ENCODE assay signal across 28 cellular contexts in the genomic region with DNA sequence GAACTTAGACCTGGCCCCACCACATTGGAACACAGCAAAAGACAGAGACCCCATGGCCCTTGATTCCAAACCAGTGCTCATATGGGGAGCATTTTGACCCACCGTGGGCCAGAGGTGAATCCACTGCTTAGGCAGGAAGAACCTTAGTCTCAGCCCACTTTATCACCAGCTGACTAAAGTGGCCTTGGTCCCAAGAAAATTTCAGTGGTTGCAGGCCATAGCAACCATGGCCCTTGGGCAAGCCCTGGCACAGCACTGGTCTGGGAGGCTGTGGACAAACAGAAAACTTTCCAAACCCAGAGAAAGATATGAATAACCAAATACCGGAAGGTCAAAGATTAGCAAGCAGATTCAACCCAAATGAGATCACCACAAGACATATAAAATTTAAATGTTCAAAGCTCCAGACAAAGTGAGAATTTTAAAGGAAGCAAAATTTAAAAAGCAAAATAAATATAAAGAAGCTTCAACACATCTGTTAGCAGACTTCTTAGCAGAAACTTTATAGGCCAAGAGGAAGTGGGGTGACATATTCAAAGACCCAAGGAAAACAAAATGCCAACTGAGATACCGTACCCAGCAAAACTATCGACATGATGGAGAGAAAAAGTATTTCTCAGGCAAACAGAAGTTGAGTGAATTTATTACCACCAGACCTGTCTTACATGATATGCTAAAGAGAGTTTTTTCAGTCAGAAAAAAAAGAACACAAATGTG. TPM values are rescaled to one million over a fixed set of nuclear protein-coding genes. Genes with fewer than 3 reads are reported as not detected.
A peak's percentile ranks its signal among the peaks of the same experiment; 100 is the strongest.
DNase-seq lines count a peak whose midpoint lies in the region; ATAC-seq, FAIRE-seq and TF ChIP-seq lines count a peak whose summit lies in the region.
"Had no signal": no experiment of that assay in that cellular context is flagged by ENCODE, and none has a peak within 500 bp of the region (broad histone marks: within the 10 kb centered on the region; RNA-seq: fewer than 3 reads in every experiment).

No MANE protein-coding gene starts in this region.

- ATAC-seq in activated T-cell treated with anti-CD3 and anti-CD28 coated beads, Interleukin-2, amount 50 U/mL, for 4 hours, result peak in 1 of 2 donors; percentile 21
- ATAC-seq in naive thymus-derived CD4-positive, alpha-beta T cell, result no peak
- ATAC-seq: activated CD4-positive, alpha-beta T cell treated with anti-CD3 and anti-CD28 coated beads for 36 hours had no signal

- 91% methylated on average over 4 of the region's 4 CpGs for WGBS in urinary bladder
- 66 to 90% methylated on average over 3 to 4 of the region's 4 CpGs for WGBS in esophagus squamous epithelium, 2 donors
- WGBS in smooth muscle cell (ENCODE audit: low lambda C conversion rate), result 88% methylated on average over 4 of the region's 4 CpGs

- no peaks in the 10 kb centered on the region for H3K27me3 ChIP-seq in naive thymus-derived CD4-positive, alpha-beta T cell (ENCODE audit: control insufficient read depth in 2 of 2, insufficient read depth in 2 of 2, low read length in 2 of 2)
- H3K27me3 ChIP-seq in esophagus squamous epithelium (no peaks in the 10 kb centered on the region), smooth muscle cell (ENCODE audit: low read depth) (no peaks in the 10 kb centered on the region)
- H3K27me3 ChIP-seq: hepatocyte, neural progenitor cell, right atrium auricular region had no signal

- H3K27me3 Mint-ChIP-seq in activated T-cell treated with anti-CD3 and anti-CD28 coated beads, Interleukin-2, amount 50 U/mL, for 4 hours (ENCODE audit: low read depth), result peaks cover 12% of the 10 kb centered on the region
- no peaks in the 10 kb centered on the region for H3K27me3 Mint-ChIP-seq in activated naive CD8-positive, alpha-beta T cell treated with anti-CD3 and anti-CD28 coated beads for 36 hours
- H3K27me3 Mint-ChIP-seq in naive thymus-derived CD4-positive, alpha-beta T cell, result peaks cover 9 to 26% (median 15%) of the 10 kb centered on the region in 5 donors
- H3K27me3 Mint-ChIP-seq: type B pancreatic cell had no signal

- no peak for TF ChIP-seq CTCF in esophagus squamous epithelium (IDR thresholded peaks at IDR 0.05)
- no peak for TF ChIP-seq CTCF in smooth muscle cell (IDR thresholded peaks at IDR 0.05; ENCODE audit: borderline replicate concordance, insufficient read depth, poor library complexity, severe bottlenecking)

- no peaks in the 10 kb centered on the region for H3F3A ChIP-seq in smooth muscle cell (ENCODE audit: low read depth)

- no peak overlapping the region for H3K9ac ChIP-seq in smooth muscle cell (ENCODE audit: low read depth)
- H3K9ac ChIP-seq: GM23248, neural progenitor cell had no signal

- no peak for FAIRE-seq in HTR-8/SVneo (lab: Jason Lieb, UNC)
- FAIRE-seq: bronchial epithelial cell had no signal

- H3K9me3 ChIP-seq in naive thymus-derived CD4-positive, alpha-beta T cell (ENCODE audit: control insufficient read depth in 2 of 3, low read length in 3 of 3), result no peaks in the 10 kb centered on the region
- H3K9me3 ChIP-seq in esophagus squamous epithelium (no peaks in the 10 kb centered on the region), smooth muscle cell (replicated peaks; ENCODE audit: low read depth) (no peaks in the 10 kb centered on the region)

- H3K4me2 ChIP-seq in smooth muscle cell, result no peak overlapping the region
- H3K4me2 ChIP-seq: hepatocyte, neural progenitor cell had no signal

- POLR2A ChIA-PET in naive thymus-derived CD4-positive, alpha-beta T cell (lab: Charles Lee), result no interaction called here

- intact Hi-C loops in naive thymus-derived CD4-positive, alpha-beta T cell (cut with micrococcal nuclease), result no loop called here
- intact Hi-C loops in esophagus squamous epithelium (cut with DNase I), result no loop called here

- no peaks in the 10 kb centered on the region for H3K9me3 Mint-ChIP-seq in activated T-cell treated with anti-CD3 and anti-CD28 coated beads, Interleukin-2, amount 50 U/mL, for 4 hours
- peaks cover 6% of the 10 kb centered on the region for H3K9me3 Mint-ChIP-seq in activated naive CD8-positive, alpha-beta T cell treated with anti-CD3 and anti-CD28 coated beads for 36 hours
- H3K9me3 Mint-ChIP-seq in naive thymus-derived CD4-positive, alpha-beta T cell, result peaks cover 0 to 6% (median 0%) of the 10 kb centered on the region in 11 donors
- H3K9me3 Mint-ChIP-seq: activated naive CD4-positive, alpha-beta T cell treated with anti-CD3 and anti-CD28 coated beads for 36 hours; neural progenitor cell had no signal

- no peak overlapping the region for H3K27ac ChIP-seq in naive thymus-derived CD4-positive, alpha-beta T cell (ENCODE audit: low read depth, low read length)
- H3K27ac ChIP-seq in urinary bladder (ENCODE audit: low read depth) (peak overlapping the region; percentile 29), esophagus squamous epithelium (no peak overlapping the region), smooth muscle cell (ENCODE audit: low read depth) (no peak overlapping the region)
- H3K27ac ChIP-seq: GM23248, hepatocyte, neural progenitor cell, right atrium auricular region had no signal

- H2AFZ ChIP-seq in smooth muscle cell (ENCODE audit: low read depth), result no peak overlapping the region
- H2AFZ ChIP-seq: GM23248, hepatocyte, neural progenitor cell had no signal

- H3K4me1 ChIP-seq in naive thymus-derived CD4-positive, alpha-beta T cell (ENCODE audit: control insufficient read depth in 2 of 2, insufficient read depth in 2 of 2, low read length in 2 of 2), result peaks cover 0 to 20% of the 10 kb centered on the region in 2 donors
- H3K4me1 ChIP-seq in urinary bladder (ENCODE audit: insufficient read depth) (no peaks in the 10 kb centered on the region), esophagus squamous epithelium (peaks cover 0 to 7% (median 0%) of the 10 kb centered on the region in 3 donors), smooth muscle cell (ENCODE audit: low read depth) (no peaks in the 10 kb centered on the region)
- H3K4me1 ChIP-seq: neural progenitor cell, right atrium auricular region had no signal

- peak overlapping the region; percentile 53 for H3K4me3 ChIP-seq in naive thymus-derived CD4-positive, alpha-beta T cell (ENCODE audit: low read length)
- H3K4me3 ChIP-seq in urinary bladder (ENCODE audit: low read depth, low read length) (no peak overlapping the region), esophagus squamous epithelium (no peak overlapping the region), smooth muscle cell (no peak overlapping the region)
- H3K4me3 ChIP-seq: GM23248, hepatocyte, lung, neural progenitor cell, right atrium auricular region had no signal

- H3K79me2 ChIP-seq in smooth muscle cell (ENCODE audit: low read depth), result no peaks in the 10 kb centered on the region
- H3K79me2 ChIP-seq: hepatocyte had no signal

- peak overlapping the region; percentile 59 for H3K4me3 Mint-ChIP-seq in activated T-cell treated with anti-CD3 and anti-CD28 coated beads, Interleukin-2, amount 50 U/mL, for 4 hours
- H3K4me3 Mint-ChIP-seq in activated naive CD8-positive, alpha-beta T cell treated with anti-CD3 and anti-CD28 coated beads for 36 hours, result peak overlapping the region; percentile 88
- peak overlapping the region in 1 of 10 donors; percentile 78 for H3K4me3 Mint-ChIP-seq in naive thymus-derived CD4-positive, alpha-beta T cell
- H3K4me3 Mint-ChIP-seq: activated CD4-positive, alpha-beta T cell treated with anti-CD3 and anti-CD28 coated beads for 36 hours; activated naive CD4-positive, alpha-beta T cell treated with anti-CD3 and anti-CD28 coated beads for 36 hours; neural progenitor cell; type B pancreatic cell had no signal

- no peaks in the 10 kb centered on the region for H4K20me1 ChIP-seq in smooth muscle cell (ENCODE audit: low read depth)

- H3K36me3 Mint-ChIP-seq in activated T-cell treated with anti-CD3 and anti-CD28 coated beads, Interleukin-2, amount 50 U/mL, for 4 hours (ENCODE audit: insufficient read depth), result no peaks in the 10 kb centered on the region
- peaks cover 83% of the 10 kb centered on the region for H3K36me3 Mint-ChIP-seq in activated naive CD8-positive, alpha-beta T cell treated with anti-CD3 and anti-CD28 coated beads for 36 hours
- peaks cover 0 to 5% (median 0%) of the 10 kb centered on the region in 5 donors for H3K36me3 Mint-ChIP-seq in naive thymus-derived CD4-positive, alpha-beta T cell
- H3K36me3 Mint-ChIP-seq: CD4-positive, CD25-positive, alpha-beta regulatory T cell; IgD-negative memory B cell; neural progenitor cell had no signal

- H3K4me1 Mint-ChIP-seq in activated T-cell treated with anti-CD3 and anti-CD28 coated beads, Interleukin-2, amount 50 U/mL, for 4 hours (ENCODE audit: low read depth), result peaks cover 11% of the 10 kb centered on the region
- H3K4me1 Mint-ChIP-seq in activated naive CD8-positive, alpha-beta T cell treated with anti-CD3 and anti-CD28 coated beads for 36 hours, result peaks cover 77% of the 10 kb centered on the region
- H3K4me1 Mint-ChIP-seq in naive thymus-derived CD4-positive, alpha-beta T cell, result peaks cover 0 to 9% (median 0%) of the 10 kb centered on the region in 7 donors
- H3K4me1 Mint-ChIP-seq: activated CD4-positive, alpha-beta T cell treated with anti-CD3 and anti-CD28 coated beads for 36 hours; CD4-positive, CD25-positive, alpha-beta regulatory T cell; IgD-negative memory B cell; neural progenitor cell had no signal

- H3K27ac Mint-ChIP-seq in activated naive CD8-positive, alpha-beta T cell treated with anti-CD3 and anti-CD28 coated beads for 36 hours, result peak overlapping the region; percentile 96
- H3K27ac Mint-ChIP-seq in naive thymus-derived CD4-positive, alpha-beta T cell, result no peak overlapping the region
- H3K27ac Mint-ChIP-seq: activated CD4-positive, alpha-beta T cell treated with anti-CD3 and anti-CD28 coated beads for 36 hours; activated naive CD4-positive, alpha-beta T cell treated with anti-CD3 and anti-CD28 coated beads for 36 hours; neural progenitor cell; type B pancreatic cell had no signal

- no peak for DNase-seq in activated T-cell treated with anti-CD3 and anti-CD28 coated beads, Interleukin-2, amount 50 U/mL, for 4 hours
- DNase-seq in activated T-cell treated with anti-CD3 and anti-CD28 coated beads for 4 hours (no peak), HTR-8/SVneo (ENCODE audit: insufficient read length, low spot score) (no peak), esophagus squamous epithelium (lab: John Stamatoyannopoulos, UW) (no peak), smooth muscle cell (lab: John Stamatoyannopoulos, UW; ENCODE audit: unreplicated experiment) (no peak)
- DNase-seq in activated naive CD8-positive, alpha-beta T cell treated with anti-CD3 and anti-CD28 coated beads for 36 hours, result no peak
- DNase-seq in naive thymus-derived CD4-positive, alpha-beta T cell, result no peak
- DNase-seq: activated CD4-positive, alpha-beta T cell treated with anti-CD3 and anti-CD28 coated beads for 36 hours; activated naive CD4-positive, alpha-beta T cell treated with anti-CD3 and anti-CD28 coated beads for 36 hours; CD4-positive, CD25-positive, alpha-beta regulatory T cell; GM23248; NCI-H1048; NCI-H187; NCI-H510A; posterior cingulate gyrus; stimulated activated CD4-positive, alpha-beta T cell treated with anti-CD3 and anti-CD28 coated beads, Interleukin-2, amount 100 ng/mL, for 24 hours had no signal

- H3K36me3 ChIP-seq in naive thymus-derived CD4-positive, alpha-beta T cell (ENCODE audit: control insufficient read depth in 2 of 3, insufficient read depth in 3 of 3, low read length in 3 of 3), result peaks cover 0 to 31% (median 0%) of the 10 kb centered on the region in 3 experiments
- H3K36me3 ChIP-seq in urinary bladder (ENCODE audit: insufficient read depth) (no peaks in the 10 kb centered on the region), esophagus squamous epithelium (no peaks in the 10 kb centered on the region), smooth muscle cell (ENCODE audit: low read depth) (no peaks in the 10 kb centered on the region)
- H3K36me3 ChIP-seq: neural progenitor cell, right atrium auricular region had no signal

- CTCF ChIA-PET in naive thymus-derived CD4-positive, alpha-beta T cell (lab: Charles Lee), result no interaction called here

- no peak for TF ChIP-seq POLR2A in esophagus squamous epithelium (IDR thresholded peaks at IDR 0.05)

RNA-seq across cellular contexts. Expression of gene KLRK1, which starts 7.8 kb away (rescaled TPM):
- total RNA-seq in activated T-cell treated with anti-CD3 and anti-CD28 coated beads, Interleukin-2, amount 50 U/mL, for 4 hours, result 10 to 100 TPM; 19.4 to 57.0 (median 55.4) TPM
- total RNA-seq in activated naive CD8-positive, alpha-beta T cell treated with anti-CD3 and anti-CD28 coated beads for 36 hours, result 100 to 1,000 TPM; 112 to 114 TPM
- 10 to 100 TPM in 1 of 5 experiments, 1 to 10 TPM in 3, under 1 TPM in 1; 0.15 to 75.2 (median 5.1) TPM for total RNA-seq in naive thymus-derived CD4-positive, alpha-beta T cell
- polyA plus RNA-seq in naive thymus-derived CD4-positive, alpha-beta T cell, result 1 to 10 TPM in 1 of 2 donors, under 1 TPM in 1; 0.62 to 2.7 TPM
- total RNA-seq in urinary bladder (1.3 TPM), esophagus squamous epithelium (10 to 100 TPM in 1 of 4 donors, 1 to 10 TPM in 2, not detected in 1; 1.6 to 10.7 (median 1.9) TPM), smooth muscle cell (not detected in 2 replicates)
- polyA plus RNA-seq in urinary bladder (1.9 TPM), smooth muscle cell (0.22 TPM in 1 of 2 replicates, not detected in the other)
- total RNA-seq: activated CD4-positive, alpha-beta T cell treated with anti-CD3 and anti-CD28 coated beads for 36 hours; bronchial epithelial cell; Daoy; GM23248; hepatocyte; RPMI7951 had no signal
- polyA plus RNA-seq: GM23248 had no signal

RNA-seq across cellular contexts. Expression of gene KLRC4, which starts 27.5 kb away (rescaled TPM):
- 1 to 10 TPM in 1 of 3 donors, under 1 TPM in 2; 0.78 to 1.1 (median 0.95) TPM for total RNA-seq in activated T-cell treated with anti-CD3 and anti-CD28 coated beads, Interleukin-2, amount 50 U/mL, for 4 hours
- 1 to 10 TPM; 2.4 TPM for total RNA-seq in activated naive CD8-positive, alpha-beta T cell treated with anti-CD3 and anti-CD28 coated beads for 36 hours
- 10 to 100 TPM in 1 of 5 experiments, under 1 TPM in 1, not detected in 3; 0.69 to 11.8 TPM for total RNA-seq in naive thymus-derived CD4-positive, alpha-beta T cell
- polyA plus RNA-seq in naive thymus-derived CD4-positive, alpha-beta T cell, result not detected
- total RNA-seq in urinary bladder, result 0.37 TPM
- polyA plus RNA-seq in urinary bladder, result 0.23 TPM
- total RNA-seq in esophagus squamous epithelium, result 1 to 10 TPM in 2 of 4 donors, not detected in 2; 1.0 to 4.2 TPM
- not detected in 2 replicates for total RNA-seq in smooth muscle cell
- polyA plus RNA-seq in smooth muscle cell, result not detected in 2 replicates
- total RNA-seq: activated CD4-positive, alpha-beta T cell treated with anti-CD3 and anti-CD28 coated beads for 36 hours; activated naive CD4-positive, alpha-beta T cell treated with anti-CD3 and anti-CD28 coated beads for 36 hours; bronchial epithelial cell; CD4-positive, CD25-positive, alpha-beta regulatory T cell; Daoy; GM23248; hepatocyte; right atrium auricular region; RPMI7951 had no signal
- polyA plus RNA-seq: CD4-positive, CD25-positive, alpha-beta regulatory T cell; GM23248; hepatocyte; IgD-negative memory B cell had no signal

RNA-seq across cellular contexts. Expression of gene KLRC3, which starts 38.3 kb away (rescaled TPM):
- under 1 TPM in 2 of 3 donors, not detected in 1; 0.46 to 0.47 TPM for total RNA-seq in activated T-cell treated with anti-CD3 and anti-CD28 coated beads, Interleukin-2, amount 50 U/mL, for 4 hours
- total RNA-seq in activated naive CD8-positive, alpha-beta T cell treated with anti-CD3 and anti-CD28 coated beads for 36 hours, result 1 to 10 TPM in 1 of 2 experiments, under 1 TPM in 1; 0.64 to 1.1 TPM
- 1 to 10 TPM in 2 of 5 experiments, under 1 TPM in 1, not detected in 2; 0.46 to 7.8 (median 1.6) TPM for total RNA-seq in naive thymus-derived CD4-positive, alpha-beta T cell
- polyA plus RNA-seq in naive thymus-derived CD4-positive, alpha-beta T cell, result not detected
- 0.69 TPM for total RNA-seq in urinary bladder
- polyA plus RNA-seq in urinary bladder, result 0.49 TPM
- 1 to 10 TPM in 1 of 4 donors, not detected in 3; 1.5 TPM for total RNA-seq in esophagus squamous epithelium
- total RNA-seq in smooth muscle cell, result not detected in 2 replicates
- not detected in 2 replicates for polyA plus RNA-seq in smooth muscle cell
- total RNA-seq: activated CD4-positive, alpha-beta T cell treated with anti-CD3 and anti-CD28 coated beads for 36 hours; activated naive CD4-positive, alpha-beta T cell treated with anti-CD3 and anti-CD28 coated beads for 36 hours; bronchial epithelial cell; CD4-positive, CD25-positive, alpha-beta regulatory T cell; Daoy; GM23248; hepatocyte; mucosa of gallbladder; right atrium auricular region; subcutaneous adipose tissue had no signal
- polyA plus RNA-seq: CD4-positive, CD25-positive, alpha-beta regulatory T cell; GM23248; hepatocyte; IgD-negative memory B cell had no signal

RNA-seq across cellular contexts. Expression of gene KLRC2, which starts 53.7 kb away (rescaled TPM):
- under 1 TPM; 0.47 to 0.94 (median 0.71) TPM for total RNA-seq in activated T-cell treated with anti-CD3 and anti-CD28 coated beads, Interleukin-2, amount 50 U/mL, for 4 hours
- under 1 TPM in 1 of 2 experiments, not detected in 1; 0.82 TPM for total RNA-seq in activated naive CD8-positive, alpha-beta T cell treated with anti-CD3 and anti-CD28 coated beads for 36 hours
- total RNA-seq in naive thymus-derived CD4-positive, alpha-beta T cell, result 1 to 10 TPM in 1 of 5 experiments, not detected in 4; 6.7 TPM
- polyA plus RNA-seq in naive thymus-derived CD4-positive, alpha-beta T cell, result not detected
- total RNA-seq in urinary bladder (0.37 TPM), esophagus squamous epithelium (1 to 10 TPM in 1 of 4 donors, under 1 TPM in 2, not detected in 1; 0.35 to 6.3 (median 0.83) TPM), smooth muscle cell (not detected in 2 replicates)
- polyA plus RNA-seq in urinary bladder (0.20 TPM), smooth muscle cell (not detected in 2 replicates)
- total RNA-seq: activated CD4-positive, alpha-beta T cell treated with anti-CD3 and anti-CD28 coated beads for 36 hours; activated naive CD4-positive, alpha-beta T cell treated with anti-CD3 and anti-CD28 coated beads for 36 hours; bronchial epithelial cell; CD4-positive, CD25-positive, alpha-beta regulatory T cell; GM23248; right atrium auricular region had no signal
- polyA plus RNA-seq: CD4-positive, CD25-positive, alpha-beta regulatory T cell; GM23248; hepatocyte; IgD-negative memory B cell had no signal
